Comparison of ENCODE assay signal across 8 cellular contexts in genomic region chr19:3276341-3276799, GRCh38. TPM values are rescaled to one million over a fixed set of nuclear protein-coding genes. Genes with fewer than 3 reads are reported as not detected.
DNase-seq lines count a peak whose midpoint lies in the region; ATAC-seq and TF ChIP-seq lines count a peak whose summit lies in the region.
"Had no signal": no experiment of that assay in that cellular context is flagged by ENCODE, and none has a peak within 500 bp of the region (broad histone marks: within the 10 kb centered on the region; RNA-seq: fewer than 3 reads in every experiment).

No MANE protein-coding gene starts in this region.

- H3K36me3 Mint-ChIP-seq in GM23338 (ENCODE audit: low read depth), result peaks cover 6% of the 10 kb centered on the region; the same call in 2 of the 3 replicates

- H3K4me3 Mint-ChIP-seq in GM23338, result peak overlapping the region; percentile 63

- peak overlapping the region; percentile 88 for H3K27ac Mint-ChIP-seq in GM23338

- no peak overlapping the region for H2AFZ ChIP-seq in GM23338

- peak; percentile 95 for DNase-seq in GM23338 (ENCODE audit: low spot score)
- DNase-seq in NCI-H774 (lab: John Stamatoyannopoulos, UW), result peak; percentile 90
- DNase-seq in activated gamma-delta T cell treated with Interleukin-2 at 50 U/mL for 16 hours, result peak; percentile 34
- no peak for DNase-seq in right lobe of liver
- DNase-seq in posterior vena cava (ENCODE audit: low spot score), result no peak

- peaks cover 11% of the 10 kb centered on the region for H3K27me3 Mint-ChIP-seq in GM23338 (ENCODE audit: insufficient read depth, low read depth, poor library complexity)

- H3K9me2 ChIP-seq in GM23338 (ENCODE audit: insufficient read depth), result no peaks in the 10 kb centered on the region

- peak overlapping the region; percentile 68 for H3K4me2 ChIP-seq in GM23338

- no peaks in the 10 kb centered on the region for H4K20me1 ChIP-seq in GM23338 (replicated peaks; ENCODE audit: insufficient read depth)

- 0 out of 2 replicates have a peak, but pooled peaks cover 2% of the 10 kb centered on the region for H3K27me3 ChIP-seq in GM23338 (ENCODE audit: insufficient read depth)
- no peaks in the 10 kb centered on the region for H3K27me3 ChIP-seq in right lobe of liver

- H3K36me3 ChIP-seq in GM23338 (ENCODE audit: insufficient read depth), result no peaks in the 10 kb centered on the region
- no peaks in the 10 kb centered on the region for H3K36me3 ChIP-seq in right lobe of liver
- H3K36me3 ChIP-seq: thoracic aorta had no signal

- H3K79me2 ChIP-seq in GM23338 (replicated peaks; ENCODE audit: insufficient read depth), result no peaks in the 10 kb centered on the region

- H3K9me3 ChIP-seq in right lobe of liver, result no peaks in the 10 kb centered on the region

- intact Hi-C loops in right lobe of liver (cut with DNase I), result no loop called here
- intact Hi-C loops in posterior vena cava (cut with DNase I), result no loop called here

- peak; percentile 79 for ATAC-seq in GM23338
- peak in 3 of 4 donors; percentile 4 to 33 (median 10) for ATAC-seq in right lobe of liver
- no peak for ATAC-seq in GM21528 (IDR thresholded peaks at IDR 0.05; ENCODE audit: low FRiP score, unreplicated experiment)
- ATAC-seq in HG03439 (IDR thresholded peaks at IDR 0.05; ENCODE audit: unreplicated experiment), result no peak

- 0% methylated on average over 3 of the region's 11 CpGs for WGBS in right lobe of liver (ENCODE audit: insufficient coverage, low coverage, low lambda C conversion rate, missing lambda C conversion rate)

- H3F3A ChIP-seq in GM23338 (replicated peaks; ENCODE audit: low read depth), result 0 out of 2 replicates have a peak, but pooled peaks cover 5% of the 10 kb centered on the region

- H3K27ac ChIP-seq in GM23338 (ENCODE audit: low read depth) (no peak overlapping the region), right lobe of liver (no peak overlapping the region)
- H3K27ac ChIP-seq: thoracic aorta had no signal

- H3K4me3 ChIP-seq in GM23338 (peak overlapping the region; percentile 44; the same call in 1 of the 2 replicates), right lobe of liver (no peak overlapping the region)

- peaks cover 18% of the 10 kb centered on the region; the same call in 2 of the 3 replicates for H3K9me3 Mint-ChIP-seq in GM23338

- TF ChIP-seq POLR2A in right lobe of liver (IDR thresholded peaks at IDR 0.05), result no peak

- peaks cover 12% of the 10 kb centered on the region for H3K4me1 Mint-ChIP-seq in GM23338

- TF ChIP-seq CTCF in GM23338 (conservative IDR thresholded peaks at IDR 0.05; ENCODE audit: low read depth in 2 of 2), result no peak
- TF ChIP-seq CTCF in right lobe of liver (IDR thresholded peaks at IDR 0.05), result no peak

- peaks cover 14% of the 10 kb centered on the region for H3K4me1 ChIP-seq in GM23338 (ENCODE audit: insufficient read depth)
- no peaks in the 10 kb centered on the region for H3K4me1 ChIP-seq in right lobe of liver

TF ChIP-seq in GM23338, 12 proteins besides CTCF, POLR2A, EP300 and RAD21:
- no peak for TF ChIP-seq STAT1 (IDR thresholded peaks at IDR 0.05; ENCODE audit: unreplicated experiment)
- TF ChIP-seq EZH2 (IDR thresholded peaks at IDR 0.05; ENCODE audit: low read depth, unreplicated experiment), result no peak
- TF ChIP-seq ZNF331 (CRISPR knock-in tag; IDR thresholded peaks at IDR 0.05; ENCODE audit: low read depth), result no peak
- no peak for TF ChIP-seq REST (IDR thresholded peaks at IDR 0.05; ENCODE audit: unreplicated experiment)
- TF ChIP-seq POLR2AphosphoS5 (IDR thresholded peaks at IDR 0.05; ENCODE audit: low read depth), result no peak
- no peak for TF ChIP-seq ZNF462 (CRISPR knock-in tag; IDR thresholded peaks at IDR 0.05)
- TF ChIP-seq EZH2phosphoT487 (IDR thresholded peaks at IDR 0.05; ENCODE audit: unreplicated experiment), result no peak
- TF ChIP-seq CREB1 (CRISPR knock-in tag; IDR thresholded peaks at IDR 0.05; ENCODE audit: low read depth), result no peak

RNA-seq across cellular contexts. Expression of gene CELF5, which starts 51.9 kb away (rescaled TPM):
- total RNA-seq in GM23338 (2014; rRNA removed; shearing (Covaris generic)), result 6.8 and 10.6 TPM in 2 replicates
- polyA plus RNA-seq in GM23338 (2016; fragmentation: Nextera tagmentation; extraction: Ambion mirVana), result 5.6 TPM in 2 replicates
- total RNA-seq in right lobe of liver, result 1 to 10 TPM in 1 of 6 experiments, under 1 TPM in 5; 0.07 to 1.6 (median 0.34) TPM
- not detected for total RNA-seq in posterior vena cava
- total RNA-seq: thoracic aorta had no signal

Comparison
In these comparisons a context has a peak if more than half of its experiments do, and no peak if none do; other contexts are left out.
1. ATAC-seq: peak in GM23338 (single experiment) and right lobe of liver (3 of 4); none in GM21528 (single experiment) and HG03439 (single experiment).
2. DNase-seq: peak in GM23338 (single experiment), NCI-H774 (single experiment) and activated gamma-delta T cell treated with Interleukin-2 at 50 U/mL for 16 hours (single experiment); none in right lobe of liver (0 of 3) and posterior vena cava (single experiment).